In genomic region chr13:46180393-46180792, GRCh38 we compare ENCODE assay signal across 10 cellular contexts. TPM values are rescaled to one million over a fixed set of nuclear protein-coding genes. Genes with fewer than 3 reads are reported as not detected.
DNase-seq lines count a peak whose midpoint lies in the region; ATAC-seq and TF ChIP-seq lines count a peak whose summit lies in the region.
"Had no signal": no experiment of that assay in that cellular context is flagged by ENCODE, and none has a peak within 500 bp of the region (broad histone marks: within the 10 kb centered on the region; RNA-seq: fewer than 3 reads in every experiment).

No MANE protein-coding gene starts in this region.

- CTCF ChIA-PET in Calu3 (lab: Charles Lee): no interaction called here

- intact Hi-C loops in Calu3 (cut with micrococcal nuclease; ENCODE audit: unreplicated experiment): no loop called here

- H3K4me3 Mint-ChIP-seq in Calu3 (ENCODE audit: low read depth, unreplicated experiment) (peak overlapping the region; percentile 60), IgD-negative memory B cell (peak overlapping the region; percentile 97 to 99 (median 98))
- peak overlapping the region; percentile 98 for H3K4me3 Mint-ChIP-seq in activated naive CD8-positive, alpha-beta T cell treated with anti-CD3 and anti-CD28 coated beads, Interleukin-2, amount 10 ng/mL, durations not matched to agents 7 days and 5 days
- H3K4me3 Mint-ChIP-seq in natural killer cell treated with Interleukin-12 subunit alpha and Interleukin-12 subunit beta and Interleukin-15 and Interleukin-18, amount 100 ng/mL, for 72 hours: peak overlapping the region; percentile 94

- no TSS peak for BruUV-seq in Calu3 (replicated peaks; lab: Mats Ljungman, UMichigan)

- DNase-seq in Calu3: no peak
- no peak for DNase-seq in activated naive CD8-positive, alpha-beta T cell treated with anti-CD3 and anti-CD28 coated beads, Interleukin-2, amount 10 ng/mL, durations not matched to agents 7 days and 5 days
- no peak for DNase-seq in natural killer cell treated with Interleukin-12 subunit alpha and Interleukin-12 subunit beta and Interleukin-15 and Interleukin-18, amount 100 ng/mL, for 72 hours (ENCODE audit: low spot score)
- no peak for DNase-seq in RPMI8226
- DNase-seq in MG63: no peak
- DNase-seq in midbrain (lab: John Stamatoyannopoulos, UW): no peak
- DNase-seq in NCI-H446 treated with DMSO at 0.1 percent for 48 hours (lab: John Stamatoyannopoulos, UW): no peak
- DNase-seq: NCI-H1105 treated with DMSO at 0.1 percent for 48 hours had no signal

- no peaks in the 10 kb centered on the region for H3K9me3 ChIP-seq in MG63

- H3K36me3 Mint-ChIP-seq in Calu3 (ENCODE audit: insufficient read depth, unreplicated experiment) (peaks cover 11% of the 10 kb centered on the region), IgD-negative memory B cell (peaks cover 3% of the 10 kb centered on the region)
- peaks cover 37% of the 10 kb centered on the region for H3K36me3 Mint-ChIP-seq in activated naive CD8-positive, alpha-beta T cell treated with anti-CD3 and anti-CD28 coated beads, Interleukin-2, amount 10 ng/mL, durations not matched to agents 7 days and 5 days
- H3K36me3 Mint-ChIP-seq in natural killer cell treated with Interleukin-12 subunit alpha and Interleukin-12 subunit beta and Interleukin-15 and Interleukin-18, amount 100 ng/mL, for 72 hours: peaks cover 45% of the 10 kb centered on the region

- H3K27ac Mint-ChIP-seq in Calu3 (ENCODE audit: unreplicated experiment): no peak overlapping the region
- peak overlapping the region; percentile 59 to 86 (median 76) for H3K27ac Mint-ChIP-seq in IgD-negative memory B cell
- peak overlapping the region; percentile 100 for H3K27ac Mint-ChIP-seq in activated naive CD8-positive, alpha-beta T cell treated with anti-CD3 and anti-CD28 coated beads, Interleukin-2, amount 10 ng/mL, durations not matched to agents 7 days and 5 days
- H3K27ac Mint-ChIP-seq in natural killer cell treated with Interleukin-12 subunit alpha and Interleukin-12 subunit beta and Interleukin-15 and Interleukin-18, amount 100 ng/mL, for 72 hours: peak overlapping the region; percentile 92 to 97

- POLR2A ChIA-PET in activated naive CD8-positive, alpha-beta T cell treated with anti-CD3 and anti-CD28 coated beads, Interleukin-2, amount 10 ng/mL, durations not matched to agents 7 days and 5 days (lab: Charles Lee): interaction anchor here (2.2 to 5.5 kb wide), 2 partner anchors 10 to 115 kb away, joined by 11 to 134 read pairs; no protein-coding TSS in a partner anchor

- H3K27me3 Mint-ChIP-seq in Calu3 (ENCODE audit: unreplicated experiment) (no peaks in the 10 kb centered on the region), IgD-negative memory B cell (no peaks in the 10 kb centered on the region)
- no peaks in the 10 kb centered on the region for H3K27me3 Mint-ChIP-seq in activated naive CD8-positive, alpha-beta T cell treated with anti-CD3 and anti-CD28 coated beads, Interleukin-2, amount 10 ng/mL, durations not matched to agents 7 days and 5 days
- H3K27me3 Mint-ChIP-seq in natural killer cell treated with Interleukin-12 subunit alpha and Interleukin-12 subunit beta and Interleukin-15 and Interleukin-18, amount 100 ng/mL, for 72 hours: no peaks in the 10 kb centered on the region

- ATAC-seq in activated naive CD8-positive, alpha-beta T cell treated with anti-CD3 and anti-CD28 coated beads, Interleukin-2, amount 10 ng/mL, durations not matched to agents 7 days and 5 days (ENCODE audit: low read depth): no peak
- no peak for ATAC-seq in natural killer cell treated with Interleukin-12 subunit alpha and Interleukin-12 subunit beta and Interleukin-15 and Interleukin-18, amount 100 ng/mL, for 72 hours

- H3K4me3 ChIP-seq in MG63: no peak overlapping the region

- H3K9me3 Mint-ChIP-seq in Calu3 (ENCODE audit: low read depth, unreplicated experiment) (no peaks in the 10 kb centered on the region), IgD-negative memory B cell (no peaks in the 10 kb centered on the region)
- H3K9me3 Mint-ChIP-seq in activated naive CD8-positive, alpha-beta T cell treated with anti-CD3 and anti-CD28 coated beads, Interleukin-2, amount 10 ng/mL, durations not matched to agents 7 days and 5 days: no peaks in the 10 kb centered on the region
- no peaks in the 10 kb centered on the region for H3K9me3 Mint-ChIP-seq in natural killer cell treated with Interleukin-12 subunit alpha and Interleukin-12 subunit beta and Interleukin-15 and Interleukin-18, amount 100 ng/mL, for 72 hours

- no peak for TF ChIP-seq CTCF in Calu3 (IDR thresholded peaks at IDR 0.05; ENCODE audit: unreplicated experiment)

- H3K27me3 ChIP-seq in MG63: peaks cover 5% of the 10 kb centered on the region

- peaks cover 17% of the 10 kb centered on the region for H3K4me1 Mint-ChIP-seq in Calu3 (ENCODE audit: low read depth, unreplicated experiment)
- H3K4me1 Mint-ChIP-seq in IgD-negative memory B cell: peaks cover 44 to 54% (median 53%) of the 10 kb centered on the region in 3 donors
- peaks cover 60% of the 10 kb centered on the region for H3K4me1 Mint-ChIP-seq in activated naive CD8-positive, alpha-beta T cell treated with anti-CD3 and anti-CD28 coated beads, Interleukin-2, amount 10 ng/mL, durations not matched to agents 7 days and 5 days
- peaks cover 60 to 79% of the 10 kb centered on the region in 2 donors for H3K4me1 Mint-ChIP-seq in natural killer cell treated with Interleukin-12 subunit alpha and Interleukin-12 subunit beta and Interleukin-15 and Interleukin-18, amount 100 ng/mL, for 72 hours (ENCODE audit: low read depth in 2 of 2)

- H3K36me3 ChIP-seq in MG63: no peaks in the 10 kb centered on the region

RNA-seq across cellular contexts. Expression of gene LCP1, which starts 1.6 kb away (rescaled TPM):
- total RNA-seq in Calu3 (2022): 54.6 and 58.6 TPM in 2 replicates
- polyA plus RNA-seq in IgD-negative memory B cell: 835 TPM
- 1,000 to 10,000 TPM in 1 of 2 experiments, 100 to 1,000 TPM in 1; 965 to 1,009 TPM for total RNA-seq in activated naive CD8-positive, alpha-beta T cell treated with anti-CD3 and anti-CD28 coated beads, Interleukin-2, amount 10 ng/mL, durations not matched to agents 7 days and 5 days
- total RNA-seq in natural killer cell treated with Interleukin-12 subunit alpha and Interleukin-12 subunit beta and Interleukin-15 and Interleukin-18, amount 100 ng/mL, for 72 hours: 1,000 to 10,000 TPM in 1 of 2 donors, 100 to 1,000 TPM in 1; 844 to 1,356 TPM
- total RNA-seq in MG63 (2014; rRNA removed; shearing (Covaris generic); ENCODE audit: low replicate concordance): 0.57 and 0.63 TPM in 2 replicates

RNA-seq across cellular contexts. Expression of gene LRRC63, which starts 31.3 kb away (rescaled TPM):
- total RNA-seq in Calu3 (2022): 0.32 and 0.38 TPM in 2 replicates
- not detected for polyA plus RNA-seq in IgD-negative memory B cell
- 1 to 10 TPM; 1.5 to 1.6 TPM for total RNA-seq in activated naive CD8-positive, alpha-beta T cell treated with anti-CD3 and anti-CD28 coated beads, Interleukin-2, amount 10 ng/mL, durations not matched to agents 7 days and 5 days
- under 1 TPM; 0.42 to 0.59 TPM for total RNA-seq in natural killer cell treated with Interleukin-12 subunit alpha and Interleukin-12 subunit beta and Interleukin-15 and Interleukin-18, amount 100 ng/mL, for 72 hours
- 0.16 TPM in 1 of 2 replicates, not detected in the other for total RNA-seq in MG63 (2014; rRNA removed; shearing (Covaris generic); ENCODE audit: low replicate concordance)
- total RNA-seq: H4 had no signal

Comparison
In these comparisons a context has a peak if more than half of its experiments do, and no peak if none do; other contexts are left out.
1. RNA of gene LCP1, which starts 1.6 kb away (total RNA-seq): 844 to 1,356 TPM in natural killer cell treated with Interleukin-12 subunit alpha and Interleukin-12 subunit beta and Interleukin-15 and Interleukin-18, amount 100 ng/mL, for 72 hours, 965 to 1,009 TPM in activated naive CD8-positive, alpha-beta T cell treated with anti-CD3 and anti-CD28 coated beads, Interleukin-2, amount 10 ng/mL, durations not matched to agents 7 days and 5 days and 54.6 to 58.6 TPM in Calu3; 0.57 to 0.63 TPM in MG63; every median in the first group is over 10 times any median in the second.
2. Peak in every context shown above with its lines, with median percentiles within 50 percentile points of each other: H3K4me3 Mint-ChIP-seq.